In genomic region chr6:28218312-28219248, GRCh38 we compare ENCODE assay signal across 8 cellular contexts. TPM values are rescaled to one million over a fixed set of nuclear protein-coding genes. Genes with fewer than 3 reads are reported as not detected.
DNase-seq lines count a peak whose midpoint lies in the region; ATAC-seq and TF ChIP-seq lines count a peak whose summit lies in the region.

No MANE protein-coding gene starts in this region.

- peak; percentile 64 for DNase-seq in stimulated activated CD4-positive, alpha-beta T cell treated with anti-CD3 and anti-CD28 coated beads, Interleukin-15, amount 100 ng/mL, for 24 hours
- DNase-seq in stimulated activated CD4-positive, alpha-beta T cell treated with anti-CD3 and anti-CD28 coated beads, Interleukin-2, amount 100 ng/mL, for 48 hours = no peak
- DNase-seq in HFF-Myc (ENCODE audit: extremely low read depth, low read depth) (no peak), NCI-H2081 (lab: John Stamatoyannopoulos, UW) (peak; percentile 66 to 83), WTC11 (ENCODE audit: low spot score) (peak; percentile 54), fibroblast of mammary gland (ENCODE audit: low read depth) (peak; percentile 55), myocyte (ENCODE audit: low read depth) (peak; percentile 86), transverse colon (peak; percentile 78)

- TF ChIP-seq CTCF in HFF-Myc (IDR thresholded peaks at IDR 0.05; ENCODE audit: low read depth, low read length, missing control alignments) (no peak), WTC11 (IDR thresholded peaks at IDR 0.05) (no peak), fibroblast of mammary gland (conservative IDR thresholded peaks at IDR 0.05; ENCODE audit: control insufficient read depth, insufficient read depth, low read depth, low read length) (no peak), transverse colon (IDR thresholded peaks at IDR 0.05) (no peak)

- H3K36me3 ChIP-seq in transverse colon = no peaks in the 10 kb centered on the region

- peaks cover 24% of the 10 kb centered on the region for H3K4me1 Mint-ChIP-seq in WTC11

- ATAC-seq in WTC11 = peak; percentile 85

- H3K4me1 ChIP-seq in transverse colon = peaks cover 0 to 15% (median 2%) of the 10 kb centered on the region in 4 donors

- TF ChIP-seq EP300 in transverse colon (IDR thresholded peaks at IDR 0.05; ENCODE audit: low read depth) = no peak

- POLR2A ChIA-PET in WTC11 (lab: Charles Lee) = interaction anchor here (0.7 to 1.3 kb wide), 3 partner anchors 81 to 180 kb away, joined by 3 read pairs; partner anchors contain the start of gene ZSCAN12

- peak; percentile 36 for TF ChIP-seq POLR2A in transverse colon (IDR thresholded peaks at IDR 0.05)

- in situ Hi-C loops in transverse colon (cut with MboI; ENCODE audit: low pct_ligation_motif_present in 1 of 4, low pct_unique_long_range_greater_than_20kb in 1 of 4, low sequenced_read_pairs in 3 of 4) = loop anchor here in 1 of 4 donors (10.0 kb wide), 1 partner anchor 74 kb away; the partner anchor contains the start of gene ZKSCAN8

- H3K4me3 ChIP-seq in HFF-Myc (replicated peaks; ENCODE audit: low read depth, low read length) (peak overlapping the region; percentile 43), fibroblast of mammary gland (ENCODE audit: control insufficient read depth, low read depth, low read length) (peak overlapping the region; percentile 48), transverse colon (peak overlapping the region; percentile 25 to 66 (median 48))

- H3K9me3 ChIP-seq in transverse colon = no peaks in the 10 kb centered on the region

- no peak overlapping the region for H3K27ac Mint-ChIP-seq in WTC11

- H3K27me3 ChIP-seq in transverse colon = peaks cover 33% of the 10 kb centered on the region

- H3K27ac ChIP-seq in transverse colon = peak overlapping the region; percentile 45 to 80 (median 68)

- intact Hi-C loops in transverse colon (cut with DNase I; ENCODE audit: low total_unique reads) = no loop called here

- CTCF ChIA-PET in WTC11 (lab: Charles Lee) = interaction anchor here (0.7 to 1.8 kb wide), 5 partner anchors 35 to 137 kb away, joined by 3 to 10 read pairs (median 4); partner anchors contain the start of genes ZKSCAN8 and ZSCAN26

- no peaks in the 10 kb centered on the region for H3K36me3 Mint-ChIP-seq in WTC11

- 0 to 15% methylated on average over 1 to 47 of the region's 56 CpGs for WGBS in transverse colon (ENCODE audit: low coverage in 1 of 2), 2 donors

- peak overlapping the region; percentile 71 for H3K4me3 Mint-ChIP-seq in WTC11

- peaks cover 94% of the 10 kb centered on the region for H3K27me3 Mint-ChIP-seq in WTC11 (ENCODE audit: low read depth)

- no peaks in the 10 kb centered on the region for H3K9me3 Mint-ChIP-seq in WTC11

TF ChIP-seq in WTC11, 78 proteins besides CTCF, POLR2A, EP300 and RAD21 (continues in another document):
- TF ChIP-seq NFATC4 (CRISPR knock-in tag; IDR thresholded peaks at IDR 0.05) (no peak), ESRRA (CRISPR knock-in tag; IDR thresholded peaks at IDR 0.05; ENCODE audit: borderline replicate concordance) (no peak), AFF4 (CRISPR knock-in tag; IDR thresholded peaks at IDR 0.05; ENCODE audit: borderline replicate concordance) (no peak), E2F1 (CRISPR knock-in tag; IDR thresholded peaks at IDR 0.05) (0 out of 2 replicates have a peak, but pooled peaks have one; percentile 48), ZNF232 (CRISPR knock-in tag; IDR thresholded peaks at IDR 0.05) (no peak), ARID4B (CRISPR knock-in tag; IDR thresholded peaks at IDR 0.05; ENCODE audit: borderline replicate concordance) (no peak), RORB (CRISPR knock-in tag; IDR thresholded peaks at IDR 0.05) (no peak), NFYB (CRISPR knock-in tag; conservative IDR thresholded peaks at IDR 0.05; ENCODE audit: low read depth) (no peak), GABPB1 (CRISPR knock-in tag; IDR thresholded peaks at IDR 0.05) (peak; percentile 5; the same call in 1 of the 2 replicates)

RNA-seq across cellular contexts. Expression of gene ZSCAN9, which starts 6.5 kb away (rescaled TPM):
- total RNA-seq in WTC11 (2021) (13.0 to 15.1 TPM (median 14.5 TPM) in 3 replicates), myocyte (18.1 and 19.5 TPM in 2 replicates), transverse colon (10 to 100 TPM; 12.6 to 26.1 (median 16.7) TPM)
- polyA plus RNA-seq in myocyte (2012) = 11.7 TPM

RNA-seq across cellular contexts. Expression of gene ZKSCAN4, which starts 33.5 kb away (rescaled TPM):
- total RNA-seq in WTC11 (2021) (6.4 to 7.3 TPM (median 7.0 TPM) in 3 replicates), myocyte (3.7 and 4.6 TPM in 2 replicates), transverse colon (1 to 10 TPM in 3 of 4 donors, under 1 TPM in 1; 0.60 to 9.0 (median 4.9) TPM)
- 4.1 TPM for polyA plus RNA-seq in myocyte (2012)

RNA-seq across cellular contexts. Expression of gene NKAPL, which starts 40.5 kb away (rescaled TPM):
- total RNA-seq in WTC11 (2021) (0.26 to 0.46 TPM (median 0.41 TPM) in 3 replicates), myocyte (0.36 TPM in 1 of 2 replicates, not detected in the other), transverse colon (1 to 10 TPM in 1 of 4 donors, under 1 TPM in 2, not detected in 1; 0.55 to 7.9 (median 0.64) TPM)
- not detected for polyA plus RNA-seq in myocyte (2012)

RNA-seq across cellular contexts. Expression of gene ZSCAN26, which starts 48.4 kb away (rescaled TPM):
- total RNA-seq in WTC11 (2021) (5.2 to 7.5 TPM (median 6.6 TPM) in 3 replicates), myocyte (8.6 and 10.8 TPM in 2 replicates), transverse colon (10 to 100 TPM; 13.9 to 19.4 (median 17.6) TPM)
- polyA plus RNA-seq in myocyte (2012) = 8.2 TPM

Comparison
In these comparisons a context has a peak if more than half of its experiments do, and no peak if none do; other contexts are left out.
1. DNase-seq: peak in stimulated activated CD4-positive, alpha-beta T cell treated with anti-CD3 and anti-CD28 coated beads, Interleukin-15, amount 100 ng/mL, for 24 hours (single experiment), NCI-H2081 (2 of 2), WTC11 (single experiment), fibroblast of mammary gland (single experiment), myocyte (single experiment) and transverse colon (single experiment); none in stimulated activated CD4-positive, alpha-beta T cell treated with anti-CD3 and anti-CD28 coated beads, Interleukin-2, amount 100 ng/mL, for 48 hours (0 of 2) and HFF-Myc (single experiment).
2. Peak in every context shown above with its lines, with median percentiles within 50 percentile points of each other: H3K4me3 ChIP-seq.